33 cellular contexts compared by ENCODE assay signal in genomic region chr7:19620470-19620869, GRCh38.
"Had no signal": no experiment of that assay in that cellular context is flagged by ENCODE, and none has a peak within 500 bp of the region (broad histone marks: within the 10 kb centered on the region; RNA-seq: fewer than 3 reads in every experiment).

No MANE protein-coding gene starts in this region.

- H3K4me3 Mint-ChIP-seq: activated CD4-positive, alpha-beta T cell treated with anti-CD3 and anti-CD28 coated beads, Interleukin-2, amount 10 ng/mL, durations not matched to agents 7 days and 5 days; activated CD8-positive, alpha-beta T cell treated with anti-CD3 and anti-CD28 coated beads for 36 hours; activated naive CD4-positive, alpha-beta T cell treated with anti-CD3 and anti-CD28 coated beads, Interleukin-2, amount 50 U/mL, for 24 hours; activated naive CD8-positive, alpha-beta T cell treated with anti-CD3 and anti-CD28 coated beads, Interleukin-2, amount 50 U/mL, for 24 hours; activated T-cell treated with anti-CD3 and anti-CD28 coated beads, Interleukin-2, amount 50 U/mL, for 4 hours; mesothelial cell of epicardium; naive thymus-derived CD4-positive, alpha-beta T cell; stimulated activated naive B cell treated with anti-CD40 and anti-IgM and Interleukin-4, amounts not matched to agents 10 μg/mL and 1 μg/mL and 100 μg/mL, for 72 hours; T-helper 1 cell treated with Interleukin-12 subunit alpha and Interleukin-12 subunit beta and Interleukin-4 antibody, amounts not matched to agents 30 μg/mL and 1 μg/mL, for 36 hours had no signal

- H3K4me3 ChIP-seq: body of pancreas, cardiac muscle cell, coronary artery, dorsolateral prefrontal cortex, pancreas, prostate gland, sigmoid colon, stomach, suprapubic skin, tibial artery, upper lobe of right lung had no signal

- H3K27me3 ChIP-seq: body of pancreas, cardiac muscle cell, pancreas, sigmoid colon, stomach, suprapubic skin, tibial artery, upper lobe of right lung had no signal

- H3K27me3 Mint-ChIP-seq: activated CD4-positive, alpha-beta T cell treated with anti-CD3 and anti-CD28 coated beads, Interleukin-2, amount 10 ng/mL, durations not matched to agents 7 days and 5 days; activated CD8-positive, alpha-beta T cell treated with anti-CD3 and anti-CD28 coated beads for 36 hours; activated naive CD4-positive, alpha-beta T cell treated with anti-CD3 and anti-CD28 coated beads, Interleukin-2, amount 50 U/mL, for 24 hours; activated naive CD8-positive, alpha-beta T cell treated with anti-CD3 and anti-CD28 coated beads, Interleukin-2, amount 50 U/mL, for 24 hours; stimulated activated naive B cell treated with anti-CD40 and anti-IgM and Interleukin-4, amounts not matched to agents 10 μg/mL and 1 μg/mL and 100 μg/mL, for 72 hours had no signal

- H3K27ac ChIP-seq: body of pancreas, cardiac muscle cell, coronary artery, dorsolateral prefrontal cortex, pancreas, prostate gland, sigmoid colon, stomach, suprapubic skin, tibial artery, upper lobe of right lung, WERI-Rb-1 had no signal

- H3K36me3 Mint-ChIP-seq: activated naive CD4-positive, alpha-beta T cell treated with anti-CD3 and anti-CD28 coated beads, Interleukin-2, amount 50 U/mL, for 24 hours; mesothelial cell of epicardium; naive thymus-derived CD4-positive, alpha-beta T cell; stimulated activated naive B cell treated with anti-CD40 and anti-IgM and Interleukin-4, amounts not matched to agents 10 μg/mL and 1 μg/mL and 100 μg/mL, for 72 hours had no signal

- H3K27ac Mint-ChIP-seq: activated CD4-positive, alpha-beta T cell treated with anti-CD3 and anti-CD28 coated beads, Interleukin-2, amount 10 ng/mL, durations not matched to agents 7 days and 5 days; activated CD8-positive, alpha-beta T cell treated with anti-CD3 and anti-CD28 coated beads for 36 hours; activated naive CD4-positive, alpha-beta T cell treated with anti-CD3 and anti-CD28 coated beads, Interleukin-2, amount 50 U/mL, for 24 hours; activated naive CD8-positive, alpha-beta T cell treated with anti-CD3 and anti-CD28 coated beads, Interleukin-2, amount 50 U/mL, for 24 hours; activated T-helper 2 cell treated with anti-CD3 and anti-CD28 coated beads, Interferon-gamma antibody, Interleukin-2, Interleukin-4, amounts not matched to agents 10 μg/mL and 5 μg/mL and 100 μg/mL, durations not matched to agents 14 hours and 24 hours and 36 hours; mesothelial cell of epicardium; naive thymus-derived CD4-positive, alpha-beta T cell; stimulated activated naive B cell treated with anti-CD40 and anti-IgM and Interleukin-4, amounts not matched to agents 10 μg/mL and 1 μg/mL and 100 μg/mL, for 72 hours; T-helper 1 cell treated with Interleukin-12 subunit alpha and Interleukin-12 subunit beta and Interleukin-4 antibody, amounts not matched to agents 30 μg/mL and 1 μg/mL, for 36 hours had no signal

- ATAC-seq: activated CD8-positive, alpha-beta T cell treated with anti-CD3 and anti-CD28 coated beads for 36 hours; activated naive CD8-positive, alpha-beta T cell treated with anti-CD3 and anti-CD28 coated beads, Interleukin-2, amount 50 U/mL, for 24 hours; activated T-cell treated with anti-CD3 and anti-CD28 coated beads, Interleukin-2, amount 50 U/mL, for 4 hours; body of pancreas; left cardiac atrium; naive thymus-derived CD4-positive, alpha-beta T cell; pancreas; stimulated activated naive B cell treated with anti-CD40 and anti-IgM and Interleukin-4, amounts not matched to agents 10 μg/mL and 1 μg/mL and 100 μg/mL, for 72 hours; upper lobe of right lung had no signal

- H3K9me3 ChIP-seq: body of pancreas, pancreas, prostate gland, suprapubic skin, upper lobe of right lung had no signal

- H3K4me1 Mint-ChIP-seq: activated CD4-positive, alpha-beta T cell treated with anti-CD3 and anti-CD28 coated beads, Interleukin-2, amount 10 ng/mL, durations not matched to agents 7 days and 5 days; activated naive CD4-positive, alpha-beta T cell treated with anti-CD3 and anti-CD28 coated beads, Interleukin-2, amount 50 U/mL, for 24 hours; activated naive CD8-positive, alpha-beta T cell treated with anti-CD3 and anti-CD28 coated beads, Interleukin-2, amount 50 U/mL, for 24 hours; mesothelial cell of epicardium; stimulated activated naive B cell treated with anti-CD40 and anti-IgM and Interleukin-4, amounts not matched to agents 10 μg/mL and 1 μg/mL and 100 μg/mL, for 72 hours had no signal

- H3K4me1 ChIP-seq: body of pancreas, pancreas, prostate gland, sigmoid colon, stomach, suprapubic skin, tibial artery, upper lobe of right lung had no signal

- H3K9me3 Mint-ChIP-seq: activated CD4-positive, alpha-beta T cell treated with anti-CD3 and anti-CD28 coated beads, Interleukin-2, amount 10 ng/mL, durations not matched to agents 7 days and 5 days; activated CD8-positive, alpha-beta T cell treated with anti-CD3 and anti-CD28 coated beads for 36 hours had no signal

- DNase-seq: activated CD4-positive, alpha-beta T cell treated with anti-CD3 and anti-CD28 coated beads, Interleukin-2, amount 10 ng/mL, durations not matched to agents 7 days and 5 days; activated CD4-positive, CD25-positive, alpha-beta regulatory T cell treated with anti-CD3 and anti-CD28 coated beads, Interleukin-2, amount 50 U/mL, for 72 hours; activated CD8-positive, alpha-beta T cell treated with anti-CD3 and anti-CD28 coated beads for 36 hours; activated naive CD8-positive, alpha-beta T cell treated with anti-CD3 and anti-CD28 coated beads, Interleukin-2, amount 50 U/mL, for 24 hours; activated T-cell treated with anti-CD3 and anti-CD28 coated beads, Interleukin-2, amount 50 U/mL, for 4 hours; anterior cingulate cortex; body of pancreas; cerebellar nuclear complex; dorsolateral prefrontal cortex; effector memory CD4-positive, alpha-beta T cell; foreskin melanocyte; left cardiac atrium; naive thymus-derived CD4-positive, alpha-beta T cell; nucleus accumbens; pancreas; sigmoid colon; stimulated activated CD4-positive, alpha-beta T cell treated with anti-CD3 and anti-CD28 coated beads, Interleukin-15, amount 100 ng/mL, for 24 hours; stimulated activated CD4-positive, alpha-beta T cell treated with anti-CD3 and anti-CD28 coated beads, Interleukin-2, amount 100 ng/mL, for 24 hours; stimulated activated naive B cell treated with anti-CD40 and anti-IgM and Interleukin-4, amounts not matched to agents 10 μg/mL and 1 μg/mL and 100 μg/mL, for 72 hours; stomach; SW 1271; T-helper 9 cell; tibial artery; upper lobe of right lung; WERI-Rb-1 had no signal

- H3K36me3 ChIP-seq: cardiac muscle cell, pancreas, prostate gland, sigmoid colon, stomach, suprapubic skin, tibial artery, upper lobe of right lung, WERI-Rb-1 had no signal
